In the genomic region with DNA sequence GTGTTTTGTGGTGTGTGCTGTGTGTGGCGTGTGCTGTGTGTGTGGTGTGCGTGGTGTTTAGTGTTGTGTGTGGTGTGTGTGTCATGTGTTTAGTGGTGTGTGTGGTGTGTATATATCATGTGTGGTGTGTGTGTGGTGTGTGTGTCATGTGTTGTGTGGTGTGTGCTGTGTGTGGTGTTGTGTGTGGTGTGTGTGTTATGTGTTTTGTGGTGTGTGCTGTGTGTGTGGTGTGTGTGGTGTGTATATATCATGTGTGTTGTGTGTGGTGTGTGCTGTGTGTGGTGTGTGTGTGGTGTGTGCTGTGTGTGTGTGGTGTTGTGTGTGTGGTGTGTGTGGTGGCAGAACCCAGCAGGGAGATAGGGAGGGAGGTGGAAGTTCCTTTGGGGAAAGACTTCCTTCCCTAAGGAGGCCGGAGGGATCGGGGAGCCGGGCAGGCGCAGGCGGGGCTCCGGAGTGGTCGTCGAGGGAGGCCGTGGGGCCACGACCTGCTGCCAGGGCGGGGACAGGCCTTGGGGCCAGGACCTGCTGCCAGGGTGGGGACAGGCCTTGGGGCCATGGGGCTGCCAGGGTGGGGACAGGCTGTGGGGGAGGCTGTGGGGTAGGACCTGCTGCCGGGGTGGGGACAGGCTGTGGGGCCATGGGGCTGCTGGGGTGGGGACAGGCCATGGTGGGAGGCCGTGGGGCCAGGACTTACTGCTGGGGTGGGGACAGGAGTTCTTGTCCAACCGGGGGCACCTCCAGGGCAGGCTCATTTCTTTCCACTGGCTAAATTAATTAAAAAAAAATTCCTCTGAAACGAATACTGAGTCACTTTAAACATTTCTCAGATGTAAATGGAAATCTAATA, we compare ENCODE assay signal across 8 cellular contexts. TPM values are rescaled to one million over a fixed set of nuclear protein-coding genes. Genes with fewer than 3 reads are reported as not detected.
DNase-seq lines count a peak whose midpoint lies in the region; ATAC-seq and TF ChIP-seq lines count a peak whose summit lies in the region.

No MANE protein-coding gene starts in this region.

- H3K27ac ChIP-seq in left ventricle myocardium inferior (replicated peaks), result no peak overlapping the region

- peak; percentile 80 for DNase-seq in activated CD8-positive, alpha-beta T cell treated with anti-CD3 and anti-CD28 coated beads for 36 hours
- DNase-seq in left ventricle myocardium inferior (peak; percentile 12), NCI-H82 treated with DMSO at 0.1 percent for 48 hours (lab: John Stamatoyannopoulos, UW; ENCODE audit: unreplicated experiment) (no peak), OCI-M2 (lab: John Stamatoyannopoulos, UW; ENCODE audit: unreplicated experiment) (no peak), NCI-H2107 (lab: John Stamatoyannopoulos, UW) (no peak)
- peak in 1 of 2 donors; percentile 52 for DNase-seq in stimulated activated effector memory CD8-positive, alpha-beta T cell treated with anti-CD3 and anti-CD28 coated beads, Interleukin-12 subunit alpha, Interleukin-12 subunit beta, amount 100 ng/mL, for 72 hours (ENCODE audit: low spot score in 2 of 2)

- peaks cover 34% of the 10 kb centered on the region for H3K4me1 Mint-ChIP-seq in activated CD8-positive, alpha-beta T cell treated with anti-CD3 and anti-CD28 coated beads for 36 hours (ENCODE audit: low read depth)
- peaks cover 30% of the 10 kb centered on the region for H3K4me1 Mint-ChIP-seq in stimulated activated effector memory CD8-positive, alpha-beta T cell treated with anti-CD3 and anti-CD28 coated beads, Interleukin-12 subunit alpha, Interleukin-12 subunit beta, amount 100 ng/mL, for 72 hours

- ATAC-seq in GM21717 (IDR thresholded peaks at IDR 0.05; ENCODE audit: unreplicated experiment) (peak; percentile 9), GM19397 (IDR thresholded peaks at IDR 0.05; ENCODE audit: unreplicated experiment) (no peak)
- ATAC-seq in activated CD8-positive, alpha-beta T cell treated with anti-CD3 and anti-CD28 coated beads for 36 hours, result peak; percentile 60
- peak; percentile 76 for ATAC-seq in stimulated activated effector memory CD8-positive, alpha-beta T cell treated with anti-CD3 and anti-CD28 coated beads, Interleukin-12 subunit alpha, Interleukin-12 subunit beta, amount 100 ng/mL, for 72 hours

- H3K9me3 ChIP-seq in left ventricle myocardium inferior (replicated peaks), result peaks cover 11% of the 10 kb centered on the region

- intact Hi-C loops in activated CD8-positive, alpha-beta T cell treated with anti-CD3 and anti-CD28 coated beads for 36 hours (cut with micrococcal nuclease), result no loop called here
- intact Hi-C loops in left ventricle myocardium inferior (cut with micrococcal nuclease), result no loop called here

- no peak for TF ChIP-seq CTCF in activated CD8-positive, alpha-beta T cell treated with anti-CD3 and anti-CD28 coated beads for 36 hours (IDR thresholded peaks at IDR 0.05)
- no peak for TF ChIP-seq CTCF in left ventricle myocardium inferior (IDR thresholded peaks at IDR 0.05; ENCODE audit: borderline replicate concordance)

- H3K36me3 Mint-ChIP-seq in activated CD8-positive, alpha-beta T cell treated with anti-CD3 and anti-CD28 coated beads for 36 hours (ENCODE audit: low read depth), result peaks cover 30% of the 10 kb centered on the region
- peaks cover 30% of the 10 kb centered on the region for H3K36me3 Mint-ChIP-seq in stimulated activated effector memory CD8-positive, alpha-beta T cell treated with anti-CD3 and anti-CD28 coated beads, Interleukin-12 subunit alpha, Interleukin-12 subunit beta, amount 100 ng/mL, for 72 hours

- POLR2A ChIA-PET in activated CD8-positive, alpha-beta T cell treated with anti-CD3 and anti-CD28 coated beads for 36 hours (lab: Charles Lee), result interaction anchor here (0.7 to 1.4 kb wide), 3 partner anchors 8 to 216 kb away, joined by 3 to 7 read pairs (median 4); no protein-coding TSS in a partner anchor

- CTCF ChIA-PET in activated CD8-positive, alpha-beta T cell treated with anti-CD3 and anti-CD28 coated beads for 36 hours (lab: Charles Lee), result interaction anchor here (0.7 to 1.6 kb wide), 4 partner anchors 10 to 55 kb away, joined by 3 to 9 read pairs (median 4); no protein-coding TSS in a partner anchor

- H3K9me3 Mint-ChIP-seq in activated CD8-positive, alpha-beta T cell treated with anti-CD3 and anti-CD28 coated beads for 36 hours, result peaks cover 22% of the 10 kb centered on the region
- peaks cover 8% of the 10 kb centered on the region for H3K9me3 Mint-ChIP-seq in stimulated activated effector memory CD8-positive, alpha-beta T cell treated with anti-CD3 and anti-CD28 coated beads, Interleukin-12 subunit alpha, Interleukin-12 subunit beta, amount 100 ng/mL, for 72 hours

- peaks cover 17% of the 10 kb centered on the region for H3K4me1 ChIP-seq in left ventricle myocardium inferior

- H3K4me3 Mint-ChIP-seq in activated CD8-positive, alpha-beta T cell treated with anti-CD3 and anti-CD28 coated beads for 36 hours, result peak overlapping the region; percentile 55
- H3K4me3 Mint-ChIP-seq in stimulated activated effector memory CD8-positive, alpha-beta T cell treated with anti-CD3 and anti-CD28 coated beads, Interleukin-12 subunit alpha, Interleukin-12 subunit beta, amount 100 ng/mL, for 72 hours, result peak overlapping the region; percentile 61

- H3K27me3 ChIP-seq in left ventricle myocardium inferior (ENCODE audit: low read depth), result no peaks in the 10 kb centered on the region

- H3K36me3 ChIP-seq in left ventricle myocardium inferior, result no peaks in the 10 kb centered on the region

- peak overlapping the region; percentile 96 for H3K27ac Mint-ChIP-seq in activated CD8-positive, alpha-beta T cell treated with anti-CD3 and anti-CD28 coated beads for 36 hours
- peak overlapping the region; percentile 92 for H3K27ac Mint-ChIP-seq in stimulated activated effector memory CD8-positive, alpha-beta T cell treated with anti-CD3 and anti-CD28 coated beads, Interleukin-12 subunit alpha, Interleukin-12 subunit beta, amount 100 ng/mL, for 72 hours

- no peak overlapping the region for H3K4me3 ChIP-seq in left ventricle myocardium inferior

- H3K27me3 Mint-ChIP-seq in activated CD8-positive, alpha-beta T cell treated with anti-CD3 and anti-CD28 coated beads for 36 hours, result no peaks in the 10 kb centered on the region

RNA-seq across cellular contexts. Expression of a gene that starts 15.2 kb away (rescaled TPM):
- 100 to 1,000 TPM; 146 to 158 TPM for total RNA-seq in activated CD8-positive, alpha-beta T cell treated with anti-CD3 and anti-CD28 coated beads for 36 hours
- 57.1 TPM for total RNA-seq in left ventricle myocardium inferior

RNA-seq across cellular contexts. Expression of a gene that starts 36.8 kb away (rescaled TPM):
- under 1 TPM in 1 of 2 experiments, not detected in 1; 0.14 TPM for total RNA-seq in activated CD8-positive, alpha-beta T cell treated with anti-CD3 and anti-CD28 coated beads for 36 hours
- not detected for total RNA-seq in left ventricle myocardium inferior

RNA-seq across cellular contexts. Expression of a gene that starts 57.3 kb away (rescaled TPM):
- total RNA-seq in activated CD8-positive, alpha-beta T cell treated with anti-CD3 and anti-CD28 coated beads for 36 hours, result 10 to 100 TPM; 26.1 to 28.2 TPM
- total RNA-seq in left ventricle myocardium inferior, result 25.5 TPM

RNA-seq across cellular contexts. Expression of a gene that starts 57.5 kb away (rescaled TPM):
- 10 to 100 TPM; 10.7 to 12.0 TPM for total RNA-seq in activated CD8-positive, alpha-beta T cell treated with anti-CD3 and anti-CD28 coated beads for 36 hours
- 17.0 TPM for total RNA-seq in left ventricle myocardium inferior

Comparison
In these comparisons a context has a peak if more than half of its experiments do, and no peak if none do; other contexts are left out.
1. DNase-seq: peak in activated CD8-positive, alpha-beta T cell treated with anti-CD3 and anti-CD28 coated beads for 36 hours (single experiment) and left ventricle myocardium inferior (single experiment); none in NCI-H82 treated with DMSO at 0.1 percent for 48 hours (single experiment), OCI-M2 (single experiment) and NCI-H2107 (single experiment).